ENCODE assay signal across 32 cellular contexts in the genomic region with DNA sequence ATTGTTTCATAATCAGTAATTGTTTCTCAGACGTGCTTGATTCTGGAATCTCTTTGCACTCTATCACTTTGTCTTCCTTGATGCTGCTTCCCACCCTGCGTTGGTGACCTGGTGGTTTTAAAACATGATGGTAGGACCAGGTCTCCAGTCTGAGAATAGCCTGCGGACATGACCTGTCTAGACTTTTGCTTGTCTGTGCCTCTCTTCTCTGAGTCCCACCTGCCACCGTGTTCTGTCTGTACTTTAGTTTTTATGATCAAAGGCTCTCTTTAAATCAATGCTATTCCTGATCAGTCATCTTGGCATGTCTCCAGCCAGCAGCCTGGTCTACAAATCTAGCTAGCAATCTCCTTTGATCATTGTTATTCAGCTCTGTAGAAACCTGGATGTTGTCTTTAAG.
"Had no signal": no experiment of that assay in that cellular context is flagged by ENCODE, and none has a peak within 500 bp of the region (broad histone marks: within the 10 kb centered on the region; RNA-seq: fewer than 3 reads in every experiment).

No MANE protein-coding gene starts in this region.

- H3K9me3 Mint-ChIP-seq: activated naive CD8-positive, alpha-beta T cell treated with anti-CD3 and anti-CD28 coated beads for 36 hours; activated T-helper 17 cell treated with anti-CD3 and anti-CD28 coated beads, Interleukin-2, amount 50 U/mL, for 72 hours had no signal

- H3K4me3 ChIP-seq: SJCRH30 had no signal

- H3K9me3 ChIP-seq: SJCRH30 had no signal

- H3K27me3 ChIP-seq: SJCRH30 had no signal

- H3K36me3 ChIP-seq: SJCRH30, WERI-Rb-1 had no signal

- H3K4me1 Mint-ChIP-seq: activated CD4-positive, alpha-beta memory T cell treated with anti-CD3 and anti-CD28 coated beads, Interleukin-2, amount 10 ng/mL, durations not matched to agents 7 days and 5 days; activated naive CD8-positive, alpha-beta T cell treated with anti-CD3 and anti-CD28 coated beads for 36 hours; activated T-helper 17 cell treated with anti-CD3 and anti-CD28 coated beads, Interleukin-2, amount 50 U/mL, for 72 hours had no signal

- H3K27ac Mint-ChIP-seq: activated CD4-positive, alpha-beta memory T cell treated with anti-CD3 and anti-CD28 coated beads, Interleukin-2, amount 10 ng/mL, durations not matched to agents 7 days and 5 days; activated CD8-positive, alpha-beta memory T cell treated with anti-CD3 and anti-CD28 coated beads, Interleukin-2, amount 10 ng/mL, durations not matched to agents 7 days and 5 days; activated naive CD8-positive, alpha-beta T cell treated with anti-CD3 and anti-CD28 coated beads for 36 hours; activated T-helper 17 cell treated with anti-CD3 and anti-CD28 coated beads, Interleukin-2, amount 50 U/mL, for 72 hours had no signal

- H3K27me3 Mint-ChIP-seq: activated CD4-positive, alpha-beta memory T cell treated with anti-CD3 and anti-CD28 coated beads, Interleukin-2, amount 10 ng/mL, durations not matched to agents 7 days and 5 days; activated CD8-positive, alpha-beta memory T cell treated with anti-CD3 and anti-CD28 coated beads, Interleukin-2, amount 10 ng/mL, durations not matched to agents 7 days and 5 days had no signal

- ATAC-seq: activated CD8-positive, alpha-beta memory T cell treated with anti-CD3 and anti-CD28 coated beads, Interleukin-2, amount 10 ng/mL, durations not matched to agents 7 days and 5 days; activated T-helper 17 cell treated with anti-CD3 and anti-CD28 coated beads, Interleukin-2, amount 50 U/mL, for 72 hours; Panc1 had no signal

- H3K36me3 Mint-ChIP-seq: activated CD8-positive, alpha-beta memory T cell treated with anti-CD3 and anti-CD28 coated beads, Interleukin-2, amount 10 ng/mL, durations not matched to agents 7 days and 5 days; activated naive CD8-positive, alpha-beta T cell treated with anti-CD3 and anti-CD28 coated beads for 36 hours had no signal

- H3K27ac ChIP-seq: KMS-11, SJCRH30, WERI-Rb-1 had no signal

- DNase-seq: activated CD4-positive, alpha-beta memory T cell treated with anti-CD3 and anti-CD28 coated beads, Interleukin-2, amount 10 ng/mL, durations not matched to agents 7 days and 5 days; activated CD4-positive, alpha-beta T cell treated with anti-CD3 and anti-CD28 coated beads for 1 hour; activated CD4-positive, alpha-beta T cell treated with anti-CD3 and anti-CD28 coated beads for 48 hours; activated CD4-positive, CD25-positive, alpha-beta regulatory T cell; activated CD8-positive, alpha-beta memory T cell treated with anti-CD3 and anti-CD28 coated beads for 24 hours; activated CD8-positive, alpha-beta memory T cell treated with anti-CD3 and anti-CD28 coated beads, Interleukin-2, amount 10 ng/mL, durations not matched to agents 7 days and 5 days; activated CD8-positive, alpha-beta memory T cell treated with anti-CD3 and anti-CD28 coated beads, Interleukin-2, amount 50 U/mL, for 48 hours; activated effector memory CD4-positive, alpha-beta T cell treated with anti-CD3 and anti-CD28 coated beads, Interleukin-2, amount 50 U/mL, for 16 hours; activated naive CD4-positive, alpha-beta T cell; activated naive CD4-positive, alpha-beta T cell treated with anti-CD3 and anti-CD28 coated beads, Interleukin-2, amount 50 U/mL, for 16 hours; activated naive CD8-positive, alpha-beta T cell treated with anti-CD3 and anti-CD28 coated beads for 36 hours; activated T-cell treated with anti-CD3 and anti-CD28 coated beads, Interleukin-2, amount 50 U/mL, for 48 hours; amniotic stem cell; aorta; MM.1S; MV-4-11; NCI-H1092; NCI-H1436 treated with DMSO at 0.1 percent for 48 hours; NCI-H1694 treated with DMSO at 0.1 percent for 48 hours; NCI-H2029 treated with DMSO at 0.1 percent for 48 hours; NCI-H2107; NCI-H226; NCI-H510A; NCI-H526; NCI-H774; SHP77; T1000; WERI-Rb-1 had no signal

- H3K4me3 Mint-ChIP-seq: activated CD4-positive, alpha-beta memory T cell treated with anti-CD3 and anti-CD28 coated beads, Interleukin-2, amount 10 ng/mL, durations not matched to agents 7 days and 5 days; activated CD8-positive, alpha-beta memory T cell treated with anti-CD3 and anti-CD28 coated beads, Interleukin-2, amount 10 ng/mL, durations not matched to agents 7 days and 5 days; activated naive CD8-positive, alpha-beta T cell treated with anti-CD3 and anti-CD28 coated beads for 36 hours; activated T-helper 17 cell treated with anti-CD3 and anti-CD28 coated beads, Interleukin-2, amount 50 U/mL, for 72 hours had no signal
